ENCODE assay signal across 23 cellular contexts in genomic region chr10:23918090-23918704, GRCh38.
DNase-seq lines count a peak whose midpoint lies in the region; ATAC-seq, FAIRE-seq and TF ChIP-seq lines count a peak whose summit lies in the region.
"Had no signal": no experiment of that assay in that cellular context is flagged by ENCODE, and none has a peak within 500 bp of the region (broad histone marks: within the 10 kb centered on the region; RNA-seq: fewer than 3 reads in every experiment).

No MANE protein-coding gene starts in this region.

- no peaks in the 10 kb centered on the region for H3K36me3 ChIP-seq in right atrium auricular region
- no peaks in the 10 kb centered on the region for H3K36me3 ChIP-seq in bronchial epithelial cell (ENCODE audit: control insufficient read depth, insufficient read depth, low read length)
- no peaks in the 10 kb centered on the region for H3K36me3 ChIP-seq in upper lobe of right lung
- H3K36me3 ChIP-seq: thoracic aorta had no signal

- no peak overlapping the region for H3K27ac ChIP-seq in right atrium auricular region
- no peak overlapping the region for H3K27ac ChIP-seq in upper lobe of right lung
- H3K27ac ChIP-seq: thoracic aorta had no signal

- ATAC-seq in Right ventricle myocardium inferior: peak; percentile 39
- ATAC-seq in upper lobe of right lung: peak; percentile 65
- ATAC-seq: activated T-helper 17 cell treated with anti-CD3 and anti-CD28 coated beads, Interleukin-2, amount 50 U/mL, for 72 hours; SK-N-SH treated with all-trans-retinoic acid at 6 μM for 48 hours; T-helper 17 cell had no signal

- H3K9me3 ChIP-seq in right atrium auricular region: no peaks in the 10 kb centered on the region
- H3K9me3 ChIP-seq in upper lobe of right lung: no peaks in the 10 kb centered on the region
- H3K9me3 ChIP-seq: thoracic aorta had no signal

- H3K27me3 ChIP-seq in right atrium auricular region: no peaks in the 10 kb centered on the region
- no peaks in the 10 kb centered on the region for H3K27me3 ChIP-seq in bronchial epithelial cell (ENCODE audit: control insufficient read depth, insufficient read depth, low read length)
- no peaks in the 10 kb centered on the region for H3K27me3 ChIP-seq in upper lobe of right lung

- H3K4me1 ChIP-seq in right atrium auricular region (no peaks in the 10 kb centered on the region), upper lobe of right lung (peaks cover 11% of the 10 kb centered on the region)

- intact Hi-C loops in Right ventricle myocardium inferior (cut with DNase I) (no loop called here), upper lobe of right lung (cut with DNase I) (no loop called here)

- H3K4me3 ChIP-seq in right atrium auricular region (no peak overlapping the region), bronchial epithelial cell (ENCODE audit: low read depth, low read length) (no peak overlapping the region), upper lobe of right lung (no peak overlapping the region)
- H3K4me3 ChIP-seq: thoracic aorta had no signal

- TF ChIP-seq CTCF in right atrium auricular region (IDR thresholded peaks at IDR 0.05) (no peak), bronchial epithelial cell (IDR thresholded peaks at IDR 0.05; ENCODE audit: insufficient read depth, low read length, severe bottlenecking) (no peak), upper lobe of right lung (IDR thresholded peaks at IDR 0.05) (no peak)

- DNase-seq in Right ventricle myocardium inferior (ENCODE audit: missing footprints) (no peak), right atrium auricular region (ENCODE audit: low spot score) (no peak), bronchial epithelial cell (ENCODE audit: low read depth) (peak; percentile 3), left kidney (ENCODE audit: low read depth, low spot score) (peak; percentile 21), upper lobe of right lung (no peak), EL (no peak), NCI-H1417 treated with DMSO at 0.1 percent for 48 hours (lab: John Stamatoyannopoulos, UW) (no peak), NCI-H526 treated with DMSO at 0.1 percent for 48 hours (lab: John Stamatoyannopoulos, UW) (no peak)
- DNase-seq: activated CD4-positive, alpha-beta T cell treated with anti-CD3 and anti-CD28 coated beads for 1 hour; activated CD8-positive, alpha-beta T cell treated with anti-CD3 and anti-CD28 coated beads for 36 hours; CD8-positive, alpha-beta memory T cell; DMS153; MM.1S; NCI-H2081; NCI-H446; stimulated activated CD4-positive, alpha-beta T cell treated with anti-CD3 and anti-CD28 coated beads, Interleukin-15, amount 100 ng/mL, for 24 hours; stimulated activated naive CD4-positive, alpha-beta T cell treated with Interleukin-2 at 50 U/mL for 16 hours; T-helper 17 cell had no signal

- FAIRE-seq in bronchial epithelial cell (lab: Jason Lieb, UNC): no peak
- FAIRE-seq: frontal cortex, HTR-8/SVneo had no signal

Comparison
In these comparisons a context has a peak if more than half of its experiments do, and no peak if none do; other contexts are left out.
1. DNase-seq: peak in bronchial epithelial cell (single experiment) and left kidney (single experiment); none in Right ventricle myocardium inferior (single experiment), right atrium auricular region (single experiment), upper lobe of right lung (single experiment), EL (single experiment), NCI-H1417 treated with DMSO at 0.1 percent for 48 hours (single experiment) and NCI-H526 treated with DMSO at 0.1 percent for 48 hours (single experiment).